Comparison of ENCODE assay signal across 2 cellular contexts in genomic region chr1:223018534-223018933, GRCh38.
TF ChIP-seq lines count a peak whose summit lies in the region.

No MANE protein-coding gene starts in this region.

TF ChIP-seq in GM23338, 12 proteins besides CTCF, POLR2A, EP300 and RAD21:
- TF ChIP-seq POLR2AphosphoS5 (IDR thresholded peaks at IDR 0.05; ENCODE audit: low read depth) (peak; percentile 82), REST (IDR thresholded peaks at IDR 0.05; ENCODE audit: unreplicated experiment) (no peak)

TF ChIP-seq in H1, 55 proteins besides CTCF, POLR2A, EP300 and RAD21:
- TF ChIP-seq KDM1A (IDR thresholded peaks at IDR 0.05; ENCODE audit: borderline replicate concordance, low read length): no peak
- TF ChIP-seq POLR2AphosphoS5 (IDR thresholded peaks at IDR 0.05; ENCODE audit: low read depth, low read length): peak; percentile 84
- TF ChIP-seq CBX8 (IDR thresholded peaks at IDR 0.05; ENCODE audit: borderline replicate concordance, low read depth, low read length): no peak
- TF ChIP-seq NANOG (IDR thresholded peaks at IDR 0.05; ENCODE audit: insufficient read depth, low read depth, low read length, poor library complexity, severe bottlenecking): no peak
- no peak for TF ChIP-seq RXRA (IDR thresholded peaks at IDR 0.05; ENCODE audit: insufficient read depth, low read depth, low read length)
- TF ChIP-seq, protein P1, sequence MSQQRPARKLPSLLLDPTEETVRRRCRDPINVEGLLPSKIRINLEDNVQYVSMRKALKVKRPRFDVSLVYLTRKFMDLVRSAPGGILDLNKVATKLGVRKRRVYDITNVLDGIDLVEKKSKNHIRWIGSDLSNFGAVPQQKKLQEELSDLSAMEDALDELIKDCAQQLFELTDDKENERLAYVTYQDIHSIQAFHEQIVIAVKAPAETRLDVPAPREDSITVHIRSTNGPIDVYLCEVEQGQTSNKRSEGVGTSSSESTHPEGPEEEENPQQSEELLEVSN (IDR thresholded peaks at IDR 0.05): peak; percentile 75
- no peak for TF ChIP-seq SP4 (IDR thresholded peaks at IDR 0.05; ENCODE audit: low read length)
- TF ChIP-seq, protein P2, sequence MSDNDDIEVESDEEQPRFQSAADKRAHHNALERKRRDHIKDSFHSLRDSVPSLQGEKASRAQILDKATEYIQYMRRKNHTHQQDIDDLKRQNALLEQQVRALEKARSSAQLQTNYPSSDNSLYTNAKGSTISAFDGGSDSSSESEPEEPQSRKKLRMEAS (IDR thresholded peaks at IDR 0.05): peak; percentile 27; the same call in 1 of the 2 replicates
